Comparison of ENCODE assay signal across 12 cellular contexts in the genomic region with DNA sequence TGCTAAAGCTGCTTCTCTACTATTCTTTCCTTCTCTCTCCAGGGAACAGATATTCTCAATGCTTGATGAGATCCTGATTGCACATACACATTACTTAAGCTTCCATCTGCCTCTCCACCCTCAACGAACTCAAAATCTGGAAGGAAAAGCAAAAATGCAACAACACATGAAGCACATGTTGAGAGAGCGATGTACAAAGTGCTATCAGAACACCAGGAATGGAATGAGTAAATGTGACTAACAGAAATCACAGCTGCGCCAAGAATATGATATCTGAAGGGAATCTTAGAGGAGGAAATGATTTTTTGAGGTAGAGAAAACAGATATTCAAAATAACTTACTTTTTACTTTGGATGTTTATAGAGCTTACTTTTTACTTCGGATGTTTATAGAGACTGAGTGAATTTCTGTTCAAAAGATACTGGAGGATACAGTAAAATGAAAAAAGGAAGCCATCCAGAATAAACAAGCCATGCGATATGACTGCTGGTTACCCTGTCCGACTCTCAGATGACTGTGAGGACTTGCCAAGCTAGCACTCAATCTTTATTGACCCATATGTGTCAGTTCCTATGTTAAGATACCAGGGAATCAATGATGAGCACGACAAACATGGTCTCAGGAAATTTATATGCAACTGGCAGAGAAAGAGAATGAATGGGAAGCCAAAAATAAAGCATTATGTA.
A peak's percentile ranks its signal among the peaks of the same experiment; 100 is the strongest.
DNase-seq lines count a peak whose midpoint lies in the region; ATAC-seq and TF ChIP-seq lines count a peak whose summit lies in the region.
"Had no signal": no experiment of that assay in that cellular context is flagged by ENCODE, and none has a peak within 500 bp of the region (broad histone marks: within the 10 kb centered on the region; RNA-seq: fewer than 3 reads in every experiment).

No MANE protein-coding gene starts in this region.

- no peaks in the 10 kb centered on the region for H3K9me3 ChIP-seq in Caco-2

- ATAC-seq in left cardiac atrium (peak; percentile 17 to 76), GM19023 (IDR thresholded peaks at IDR 0.05; ENCODE audit: unreplicated experiment) (no peak), HG03457 (IDR thresholded peaks at IDR 0.05; ENCODE audit: unreplicated experiment) (no peak)
- ATAC-seq: CD8-positive, alpha-beta T cell had no signal

- peaks cover 23% of the 10 kb centered on the region for H3K4me1 ChIP-seq in Caco-2

- POLR2A ChIA-PET in Caco-2 (lab: Charles Lee) = no interaction called here

- peaks cover 16% of the 10 kb centered on the region for H3K4me1 Mint-ChIP-seq in Caco-2 (ENCODE audit: low read depth, unreplicated experiment)

- intact Hi-C loops in left cardiac atrium (cut with DNase I) (no loop called here), Caco-2 (cut with micrococcal nuclease; ENCODE audit: unreplicated experiment) (no loop called here)

- no peaks in the 10 kb centered on the region for H3K27me3 Mint-ChIP-seq in Caco-2 (ENCODE audit: insufficient read depth, unreplicated experiment)

- H3K36me3 Mint-ChIP-seq in Caco-2 (ENCODE audit: insufficient read depth, unreplicated experiment) = no peaks in the 10 kb centered on the region
- H3K36me3 Mint-ChIP-seq: CD8-positive, alpha-beta T cell had no signal

- H3K27me3 ChIP-seq in Caco-2 (replicated peaks; ENCODE audit: control insufficient read depth, insufficient read depth, low read length) = no peaks in the 10 kb centered on the region

- TF ChIP-seq CTCF in astrocyte of the spinal cord (IDR thresholded peaks at IDR 0.05; ENCODE audit: low read depth, low read length) (no peak), Caco-2 (IDR thresholded peaks at IDR 0.05; ENCODE audit: insufficient read depth in 1 of 2, low read depth in 1 of 2, low read length in 1 of 2, severe bottlenecking in 1 of 2, unreplicated experiment in 1 of 2) (no peak)

- CTCF ChIA-PET in Caco-2 (lab: Charles Lee) = no interaction called here

- no peak overlapping the region for H3K4me3 ChIP-seq in astrocyte of the spinal cord (ENCODE audit: low read depth, low read length)
- H3K4me3 ChIP-seq in skeletal muscle cell (ENCODE audit: low read depth, low read length) = no peak overlapping the region
- H3K4me3 ChIP-seq in Caco-2 (ENCODE audit: low read depth, low read length) = no peak overlapping the region

- no TSS peak for BruUV-seq in Caco-2 (replicated peaks; lab: Mats Ljungman, UMichigan)

- no peak overlapping the region for H3K27ac Mint-ChIP-seq in Caco-2 (ENCODE audit: unreplicated experiment)
- H3K27ac Mint-ChIP-seq: CD8-positive, alpha-beta T cell had no signal

- DNase-seq in GM03348 (ENCODE audit: low spot score) (peak; percentile 61), astrocyte of the spinal cord (ENCODE audit: low read depth, low spot score) (peak; percentile 45), left cardiac atrium (no peak), skeletal muscle cell (ENCODE audit: low read depth) (peak; percentile 52), Caco-2 (no peak)
- DNase-seq in stimulated activated CD4-positive, alpha-beta T cell treated with anti-CD3 and anti-CD28 coated beads, Interleukin-4, amount 100 ng/mL, for 1 hour = no peak
- DNase-seq: CD8-positive, alpha-beta T cell; NCI-H146; NCI-H82; retina had no signal

- in situ Hi-C loops in astrocyte of the spinal cord (cut with HindIII; ENCODE audit: low sequenced_read_pairs) = no loop called here

- H3K9me3 Mint-ChIP-seq in Caco-2 (ENCODE audit: unreplicated experiment) = no peaks in the 10 kb centered on the region

- H3K36me3 ChIP-seq in Caco-2 (ENCODE audit: control insufficient read depth, insufficient read depth, low read length) = no peaks in the 10 kb centered on the region

- H3K4me3 Mint-ChIP-seq in Caco-2 (ENCODE audit: unreplicated experiment) = no peak overlapping the region
- H3K4me3 Mint-ChIP-seq: CD8-positive, alpha-beta T cell had no signal

Comparison
In these comparisons a context has a peak if more than half of its experiments do, and no peak if none do; other contexts are left out.
1. DNase-seq: peak in GM03348 (single experiment), astrocyte of the spinal cord (single experiment) and skeletal muscle cell (single experiment); none in left cardiac atrium (single experiment), Caco-2 (0 of 2) and stimulated activated CD4-positive, alpha-beta T cell treated with anti-CD3 and anti-CD28 coated beads, Interleukin-4, amount 100 ng/mL, for 1 hour (single experiment).
2. ATAC-seq: peak in left cardiac atrium (2 of 2); none in GM19023 (single experiment) and HG03457 (single experiment).